11 cellular contexts compared by ENCODE assay signal in genomic region chr3:34056181-34056910, GRCh38.
DNase-seq lines count a peak whose midpoint lies in the region; ATAC-seq and TF ChIP-seq lines count a peak whose summit lies in the region.
"Had no signal": no experiment of that assay in that cellular context is flagged by ENCODE, and none has a peak within 500 bp of the region (broad histone marks: within the 10 kb centered on the region; RNA-seq: fewer than 3 reads in every experiment).

No MANE protein-coding gene starts in this region.

- peak overlapping the region; percentile 39 for H2AFZ ChIP-seq in ACC112 (ENCODE audit: low read length, unreplicated experiment)

- TF ChIP-seq CTCF in spleen (IDR thresholded peaks at IDR 0.05 in 8 of 11, conservative IDR thresholded peaks at IDR 0.05 in 3 of 11) (no peak), right atrium auricular region (IDR thresholded peaks at IDR 0.05) (no peak)

- H3K4me3 ChIP-seq in ACC112 (ENCODE audit: low read depth, low read length) (no peak overlapping the region), spleen (no peak overlapping the region), right atrium auricular region (no peak overlapping the region)

- TF ChIP-seq POLR2A in spleen (IDR thresholded peaks at IDR 0.05): no peak

- H3K4me1 ChIP-seq in ACC112 (ENCODE audit: control insufficient read depth, insufficient read depth, low read length, unreplicated experiment) (peaks cover 7% of the 10 kb centered on the region), spleen (no peaks in the 10 kb centered on the region), right atrium auricular region (no peaks in the 10 kb centered on the region)

- ATAC-seq in GM19328 (IDR thresholded peaks at IDR 0.05; ENCODE audit: unreplicated experiment) (peak; percentile 29), HG02678 (IDR thresholded peaks at IDR 0.05; ENCODE audit: unreplicated experiment) (peak; percentile 12), HG03469 (IDR thresholded peaks at IDR 0.05; ENCODE audit: unreplicated experiment) (peak; percentile 2)
- ATAC-seq: effector memory CD8-positive, alpha-beta T cell; T-cell had no signal

- intact Hi-C loops in spleen (cut with DNase I; ENCODE audit: low total_unique reads): no loop called here

- H3K27me3 ChIP-seq in ACC112 (ENCODE audit: insufficient read depth, low read length) (no peaks in the 10 kb centered on the region), spleen (replicated peaks in 1 of 7) (no peaks in the 10 kb centered on the region), right atrium auricular region (no peaks in the 10 kb centered on the region)

- H3K36me3 ChIP-seq in ACC112 (ENCODE audit: insufficient read depth, low read length) (no peaks in the 10 kb centered on the region), spleen (no peaks in the 10 kb centered on the region), right atrium auricular region (no peaks in the 10 kb centered on the region)

- H3K79me2 ChIP-seq in ACC112 (ENCODE audit: control insufficient read depth, insufficient read depth, low read length, unreplicated experiment): no peaks in the 10 kb centered on the region

- 63 to 75% (median 69%) methylated on average over 3 of the region's 3 CpGs for WGBS in spleen, 5 donors

- peaks cover 0 to 9% (median 5%) of the 10 kb centered on the region in 8 donors for H3K9me3 ChIP-seq in spleen
- no peaks in the 10 kb centered on the region for H3K9me3 ChIP-seq in right atrium auricular region

- DNase-seq in spleen (no peak), NCI-H146 (lab: John Stamatoyannopoulos, UW) (no peak), AG08395 (ENCODE audit: low spot score) (no peak), right atrium auricular region (ENCODE audit: low spot score) (no peak)
- DNase-seq: effector memory CD8-positive, alpha-beta T cell; H7; T-cell had no signal

- H3K27ac ChIP-seq in ACC112 (ENCODE audit: low read depth, low read length) (no peak overlapping the region), spleen (no peak overlapping the region), right atrium auricular region (no peak overlapping the region)
